Comparison of ENCODE assay signal across 7 cellular contexts in the genomic region with DNA sequence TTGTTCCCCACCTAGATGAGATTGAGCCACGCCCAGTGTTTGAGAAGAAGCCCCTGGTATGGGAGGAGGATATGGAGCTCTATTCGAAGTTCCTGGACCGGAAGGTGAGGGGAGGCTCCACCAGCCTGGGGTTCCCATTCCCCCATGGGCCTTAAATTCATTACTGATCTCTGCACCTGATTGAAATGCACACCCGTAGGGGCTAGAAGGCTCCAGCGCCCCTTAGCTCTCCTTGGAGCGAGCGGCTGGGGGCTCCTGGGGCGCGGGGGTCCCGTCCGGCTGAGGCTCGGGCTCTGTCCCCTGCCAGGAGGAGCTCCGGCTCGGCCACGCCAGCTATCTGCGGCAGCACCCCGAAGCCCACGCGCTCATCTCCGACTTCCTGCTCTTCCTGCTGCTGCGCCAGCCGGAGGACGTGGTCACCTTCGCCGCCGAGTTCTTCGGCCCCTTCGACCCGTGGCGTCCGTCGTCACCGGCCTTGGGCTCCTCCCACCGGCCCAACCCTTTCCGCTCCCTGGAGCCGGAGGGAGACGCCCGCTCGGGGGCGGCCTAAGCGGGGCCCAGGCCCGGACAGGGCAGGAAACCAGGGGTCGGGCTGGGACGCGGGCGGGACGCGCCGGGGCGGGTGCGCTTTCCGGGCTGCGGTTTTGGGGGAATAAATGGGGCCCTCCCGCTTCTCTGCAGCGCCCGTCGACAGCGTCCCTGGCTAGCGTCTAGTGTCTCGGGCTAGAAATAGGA. TPM values are rescaled to one million over a fixed set of nuclear protein-coding genes. Genes with fewer than 3 reads are reported as not detected.
DNase-seq lines count a peak whose midpoint lies in the region; ATAC-seq and TF ChIP-seq lines count a peak whose summit lies in the region.

No MANE protein-coding gene starts in this region.

- no peaks in the 10 kb centered on the region for H3K36me3 ChIP-seq in upper lobe of left lung

- peak in 1 of 4 donors; percentile 45 for TF ChIP-seq EP300 in upper lobe of left lung (IDR thresholded peaks at IDR 0.05)

- H3K27me3 Mint-ChIP-seq in activated naive CD4-positive, alpha-beta T cell treated with anti-CD3 and anti-CD28 coated beads, Interleukin-2, amount 10 ng/mL, durations not matched to agents 7 days and 5 days: peaks cover 72% of the 10 kb centered on the region

- peak in 1 of 6 experiments; percentile 8 for TF ChIP-seq CTCF in upper lobe of left lung (IDR thresholded peaks at IDR 0.05)

- peaks cover 40% of the 10 kb centered on the region for H3K4me1 Mint-ChIP-seq in activated naive CD4-positive, alpha-beta T cell treated with anti-CD3 and anti-CD28 coated beads, Interleukin-2, amount 10 ng/mL, durations not matched to agents 7 days and 5 days

- 0 to 3% methylated on average over 1 to 49 of the region's 60 CpGs for WGBS in upper lobe of left lung, 2 donors

- peak; percentile 91 for ATAC-seq in GM18861 (IDR thresholded peaks at IDR 0.05; ENCODE audit: unreplicated experiment)
- peak; percentile 84 for ATAC-seq in HG03025 (IDR thresholded peaks at IDR 0.05; ENCODE audit: low FRiP score, unreplicated experiment)
- peak; percentile 97 for ATAC-seq in Right ventricle myocardium inferior
- ATAC-seq in upper lobe of left lung (ENCODE audit: low FRiP score in 2 of 2): peak; percentile 92 to 93

- H3K4me3 ChIP-seq in upper lobe of left lung: peak overlapping the region in 3 of 4 donors; percentile 52 to 54 (median 54)

- peaks cover 23 to 46% (median 34%) of the 10 kb centered on the region in 4 donors for H3K4me1 ChIP-seq in upper lobe of left lung

- peak overlapping the region; percentile 67 for H3K4me3 Mint-ChIP-seq in activated naive CD4-positive, alpha-beta T cell treated with anti-CD3 and anti-CD28 coated beads, Interleukin-2, amount 10 ng/mL, durations not matched to agents 7 days and 5 days

- H3K36me3 Mint-ChIP-seq in activated naive CD4-positive, alpha-beta T cell treated with anti-CD3 and anti-CD28 coated beads, Interleukin-2, amount 10 ng/mL, durations not matched to agents 7 days and 5 days: no peaks in the 10 kb centered on the region

- intact Hi-C loops in Right ventricle myocardium inferior (cut with DNase I): loop anchor here (5.0 kb wide), 2 partner anchors 45 to 75 kb away; a partner anchor contains a TSS
- intact Hi-C loops in posterior cingulate gyrus (cut with DNase I): no loop called here

- DNase-seq in SIG-M5 treated with dmso at 0.1 percent for 504 hours (lab: John Stamatoyannopoulos, UW; ENCODE audit: unreplicated experiment): peak; percentile 95
- peak; percentile 84 for DNase-seq in activated naive CD4-positive, alpha-beta T cell treated with anti-CD3 and anti-CD28 coated beads, Interleukin-2, amount 10 ng/mL, durations not matched to agents 7 days and 5 days
- DNase-seq in Right ventricle myocardium inferior (ENCODE audit: missing footprints): peak; percentile 97
- DNase-seq in posterior cingulate gyrus: peak; percentile 44 to 94 (median 66)
- peak; percentile 95 to 97 for DNase-seq in upper lobe of left lung

- H3K27ac ChIP-seq in upper lobe of left lung: peak overlapping the region; percentile 90 to 97 (median 94)

- peak overlapping the region; percentile 83 for H3K27ac Mint-ChIP-seq in activated naive CD4-positive, alpha-beta T cell treated with anti-CD3 and anti-CD28 coated beads, Interleukin-2, amount 10 ng/mL, durations not matched to agents 7 days and 5 days

- H3K9me3 Mint-ChIP-seq in activated naive CD4-positive, alpha-beta T cell treated with anti-CD3 and anti-CD28 coated beads, Interleukin-2, amount 10 ng/mL, durations not matched to agents 7 days and 5 days: no peaks in the 10 kb centered on the region

- peaks cover 0 to 4% (median 0%) of the 10 kb centered on the region in 4 donors for H3K9me3 ChIP-seq in upper lobe of left lung

- H3K27me3 ChIP-seq in upper lobe of left lung: no peaks in the 10 kb centered on the region

- TF ChIP-seq POLR2A in upper lobe of left lung (IDR thresholded peaks at IDR 0.05): peak in 3 of 4 donors; percentile 83 to 99 (median 93)

- CTCF ChIA-PET in activated naive CD4-positive, alpha-beta T cell treated with anti-CD3 and anti-CD28 coated beads, Interleukin-2, amount 10 ng/mL, durations not matched to agents 7 days and 5 days (lab: Charles Lee): interaction anchor here (0.9 to 1.4 kb wide), 4 partner anchors 9 to 66 kb away, joined by 3 to 4 read pairs (median 4); no protein-coding TSS in a partner anchor

RNA-seq across cellular contexts. Expression of a gene that starts 10.9 kb away (rescaled TPM):
- total RNA-seq in Right ventricle myocardium inferior (not detected), upper lobe of left lung (1 to 10 TPM in 5 of 6 donors, under 1 TPM in 1; 0.77 to 8.5 (median 4.3) TPM)

RNA-seq across cellular contexts. Expression of a gene that starts 14.5 kb away (rescaled TPM):
- total RNA-seq in Right ventricle myocardium inferior: 5.4 TPM
- total RNA-seq in upper lobe of left lung: 1,000 to 10,000 TPM in 2 of 6 donors, 100 to 1,000 TPM in 4; 145 to 3,249 (median 371) TPM

RNA-seq across cellular contexts. Expression of a gene that starts 32.1 kb away (rescaled TPM):
- 101 TPM for total RNA-seq in Right ventricle myocardium inferior
- total RNA-seq in upper lobe of left lung: 100 to 1,000 TPM in 5 of 6 donors, 10 to 100 TPM in 1; 96.6 to 239 (median 189) TPM

RNA-seq across cellular contexts. Expression of a gene that starts 51.3 kb away (rescaled TPM):
- total RNA-seq in Right ventricle myocardium inferior (not detected), upper lobe of left lung (under 1 TPM in 3 of 6 donors, not detected in 3; 0.29 to 0.76 (median 0.40) TPM)

Comparison
In these comparisons a context has a peak if more than half of its experiments do, and no peak if none do; other contexts are left out.
1. Peak in every context shown above with its lines: DNase-seq, ATAC-seq, H3K4me3 ChIP-seq and H3K27ac ChIP-seq.
2. RNA of a gene that starts 14.5 kb away (total RNA-seq): 145 to 3,249 TPM in upper lobe of left lung; 5.4 TPM in Right ventricle myocardium inferior (single experiment); every median in the first group is over 10 times any median in the second.